ENCODE assay signal across 1 cellular context in the genomic region with DNA sequence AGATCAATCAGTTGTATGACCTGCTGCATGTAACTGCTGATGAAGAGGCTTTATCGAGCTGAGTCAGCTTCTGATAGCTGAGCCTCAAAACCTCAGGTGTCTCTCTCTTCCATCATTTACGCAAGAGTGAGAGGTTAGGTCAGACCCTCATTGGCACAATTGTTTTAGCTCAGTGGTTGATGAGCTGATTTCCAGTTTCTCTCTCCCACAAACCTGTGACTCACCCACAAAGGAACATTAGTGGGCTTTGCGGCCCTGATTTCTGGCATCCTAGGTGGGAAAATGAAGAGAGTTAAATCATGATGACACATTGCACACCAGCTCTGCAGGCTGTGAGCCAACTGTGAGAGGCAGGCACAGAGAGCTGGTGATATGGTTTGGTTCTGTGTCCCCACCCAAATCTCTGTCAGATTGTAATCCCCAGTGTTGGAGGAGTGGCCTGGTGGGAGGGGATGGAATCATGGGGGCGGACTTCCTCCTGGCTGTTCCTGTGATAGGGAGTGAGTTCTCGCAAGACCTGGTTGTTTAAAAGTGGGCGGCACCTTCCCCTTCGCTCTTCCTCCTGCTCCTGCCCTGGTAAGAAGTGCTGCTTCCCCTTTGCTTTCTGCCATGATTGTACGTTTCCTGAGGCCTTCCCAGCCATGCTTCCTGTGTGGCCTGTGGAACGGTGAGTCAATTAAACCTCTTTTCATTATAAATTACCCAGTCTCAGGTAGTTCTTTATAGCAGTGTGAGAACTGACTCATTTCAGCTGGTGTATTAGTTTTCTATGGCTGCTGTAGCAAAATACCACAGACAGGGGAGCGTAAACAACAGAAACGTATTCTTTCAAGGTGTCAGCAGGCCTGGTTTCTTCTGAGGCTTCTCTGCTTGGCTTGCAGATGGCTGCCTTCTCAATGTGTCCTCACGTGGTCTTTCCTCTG.
TF ChIP-seq lines count a peak whose summit lies in the region.

No MANE protein-coding gene starts in this region.

TF ChIP-seq in SK-N-SH, 30 proteins besides CTCF, POLR2A, EP300 and RAD21 (continued from another document):
- TF ChIP-seq TAF1 (IDR thresholded peaks at IDR 0.05; ENCODE audit: borderline replicate concordance, low read depth, low read length) (no peak), MEF2A (IDR thresholded peaks at IDR 0.05; ENCODE audit: borderline replicate concordance, low read depth) (no peak), GATA2 (CRISPR knock-in tag; IDR thresholded peaks at IDR 0.05) (no peak), RFX5 (IDR thresholded peaks at IDR 0.05; ENCODE audit: low read length) (no peak), JUND (IDR thresholded peaks at IDR 0.05) (no peak), GABPA (IDR thresholded peaks at IDR 0.05; ENCODE audit: low read depth) (no peak)
- TF ChIP-seq, protein P1, sequence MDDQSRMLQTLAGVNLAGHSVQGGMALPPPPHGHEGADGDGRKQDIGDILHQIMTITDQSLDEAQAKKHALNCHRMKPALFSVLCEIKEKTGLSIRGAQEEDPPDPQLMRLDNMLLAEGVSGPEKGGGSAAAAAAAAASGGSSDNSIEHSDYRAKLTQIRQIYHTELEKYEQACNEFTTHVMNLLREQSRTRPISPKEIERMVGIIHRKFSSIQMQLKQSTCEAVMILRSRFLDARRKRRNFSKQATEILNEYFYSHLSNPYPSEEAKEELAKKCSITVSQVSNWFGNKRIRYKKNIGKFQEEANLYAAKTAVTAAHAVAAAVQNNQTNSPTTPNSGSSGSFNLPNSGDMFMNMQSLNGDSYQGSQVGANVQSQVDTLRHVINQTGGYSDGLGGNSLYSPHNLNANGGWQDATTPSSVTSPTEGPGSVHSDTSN (IDR thresholded peaks at IDR 0.05): no peak
- TF ChIP-seq, protein P2, sequence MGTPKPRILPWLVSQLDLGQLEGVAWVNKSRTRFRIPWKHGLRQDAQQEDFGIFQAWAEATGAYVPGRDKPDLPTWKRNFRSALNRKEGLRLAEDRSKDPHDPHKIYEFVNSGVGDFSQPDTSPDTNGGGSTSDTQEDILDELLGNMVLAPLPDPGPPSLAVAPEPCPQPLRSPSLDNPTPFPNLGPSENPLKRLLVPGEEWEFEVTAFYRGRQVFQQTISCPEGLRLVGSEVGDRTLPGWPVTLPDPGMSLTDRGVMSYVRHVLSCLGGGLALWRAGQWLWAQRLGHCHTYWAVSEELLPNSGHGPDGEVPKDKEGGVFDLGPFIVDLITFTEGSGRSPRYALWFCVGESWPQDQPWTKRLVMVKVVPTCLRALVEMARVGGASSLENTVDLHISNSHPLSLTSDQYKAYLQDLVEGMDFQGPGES (IDR thresholded peaks at IDR 0.05; ENCODE audit: low read depth, low read length): no peak
- TF ChIP-seq, protein P3, sequence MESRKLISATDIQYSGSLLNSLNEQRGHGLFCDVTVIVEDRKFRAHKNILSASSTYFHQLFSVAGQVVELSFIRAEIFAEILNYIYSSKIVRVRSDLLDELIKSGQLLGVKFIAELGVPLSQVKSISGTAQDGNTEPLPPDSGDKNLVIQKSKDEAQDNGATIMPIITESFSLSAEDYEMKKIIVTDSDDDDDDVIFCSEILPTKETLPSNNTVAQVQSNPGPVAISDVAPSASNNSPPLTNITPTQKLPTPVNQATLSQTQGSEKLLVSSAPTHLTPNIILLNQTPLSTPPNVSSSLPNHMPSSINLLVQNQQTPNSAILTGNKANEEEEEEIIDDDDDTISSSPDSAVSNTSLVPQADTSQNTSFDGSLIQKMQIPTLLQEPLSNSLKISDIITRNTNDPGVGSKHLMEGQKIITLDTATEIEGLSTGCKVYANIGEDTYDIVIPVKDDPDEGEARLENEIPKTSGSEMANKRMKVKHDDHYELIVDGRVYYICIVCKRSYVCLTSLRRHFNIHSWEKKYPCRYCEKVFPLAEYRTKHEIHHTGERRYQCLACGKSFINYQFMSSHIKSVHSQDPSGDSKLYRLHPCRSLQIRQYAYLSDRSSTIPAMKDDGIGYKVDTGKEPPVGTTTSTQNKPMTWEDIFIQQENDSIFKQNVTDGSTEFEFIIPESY (IDR thresholded peaks at IDR 0.05; ENCODE audit: borderline replicate concordance, low read depth): no peak
- TF ChIP-seq, protein P4, sequence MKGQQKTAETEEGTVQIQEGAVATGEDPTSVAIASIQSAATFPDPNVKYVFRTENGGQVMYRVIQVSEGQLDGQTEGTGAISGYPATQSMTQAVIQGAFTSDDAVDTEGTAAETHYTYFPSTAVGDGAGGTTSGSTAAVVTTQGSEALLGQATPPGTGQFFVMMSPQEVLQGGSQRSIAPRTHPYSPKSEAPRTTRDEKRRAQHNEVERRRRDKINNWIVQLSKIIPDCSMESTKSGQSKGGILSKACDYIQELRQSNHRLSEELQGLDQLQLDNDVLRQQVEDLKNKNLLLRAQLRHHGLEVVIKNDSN (IDR thresholded peaks at IDR 0.05; ENCODE audit: borderline replicate concordance, low read depth): no peak
